8 cellular contexts compared by ENCODE assay signal in the genomic region with DNA sequence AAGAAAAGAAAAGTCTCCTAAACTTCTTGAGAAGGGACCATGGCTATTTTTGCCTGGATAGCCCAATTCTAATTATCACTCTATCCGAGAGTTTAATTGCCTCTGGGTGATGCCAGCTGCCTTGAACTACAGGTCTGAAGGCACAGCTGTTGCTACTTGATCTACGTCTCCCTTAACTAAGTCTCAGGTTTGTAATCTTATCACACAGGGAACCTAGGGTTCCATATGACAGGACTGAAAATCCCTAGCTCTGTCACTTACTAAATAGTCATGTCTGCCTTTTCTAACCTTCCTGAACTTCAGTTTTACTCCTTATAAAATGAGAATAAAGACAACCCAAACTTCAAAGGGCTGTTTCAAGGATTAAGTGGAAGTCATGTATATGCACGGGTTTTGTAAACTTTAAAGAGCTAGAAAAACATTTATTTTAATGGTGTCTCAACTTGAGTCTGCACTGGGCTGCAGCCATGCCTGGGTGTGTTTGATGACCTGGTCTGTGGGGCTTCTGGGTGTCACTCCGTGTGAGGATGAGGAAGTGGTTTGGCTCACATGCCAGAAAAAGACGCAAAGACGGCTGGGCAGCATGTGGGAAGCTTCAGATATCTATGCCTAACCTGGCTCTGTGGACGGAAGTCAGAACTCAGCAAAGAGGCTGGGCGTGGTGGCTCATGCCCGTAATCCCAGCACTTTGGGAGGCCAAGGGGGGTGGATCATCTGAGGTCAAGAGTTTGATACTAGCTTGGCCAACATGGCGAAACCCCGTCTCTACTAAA.
A peak's percentile ranks its signal among the peaks of the same experiment; 100 is the strongest.
DNase-seq lines count a peak whose midpoint lies in the region; ATAC-seq and TF ChIP-seq lines count a peak whose summit lies in the region.

No MANE protein-coding gene starts in this region.

- CTCF ChIA-PET in activated CD4-positive, alpha-beta T cell treated with anti-CD3 and anti-CD28 coated beads for 36 hours (lab: Charles Lee) = interaction anchor here (0.6 to 1.0 kb wide), 6 partner anchors 11 to 440 kb away, joined by 3 to 4 read pairs (median 3); no protein-coding TSS in a partner anchor

- H3K4me1 Mint-ChIP-seq in activated CD4-positive, alpha-beta T cell treated with anti-CD3 and anti-CD28 coated beads for 36 hours = peaks cover 25% of the 10 kb centered on the region

- no peaks in the 10 kb centered on the region for H3K36me3 Mint-ChIP-seq in activated CD4-positive, alpha-beta T cell treated with anti-CD3 and anti-CD28 coated beads for 36 hours (ENCODE audit: low read depth)

- H3K9ac ChIP-seq in OCI-LY1 (ENCODE audit: low read length) = no peak overlapping the region

- H3K27me3 ChIP-seq in OCI-LY1 (ENCODE audit: insufficient read depth, low read length) = no peaks in the 10 kb centered on the region

- H3K4me3 ChIP-seq in OCI-LY1 (ENCODE audit: low read depth, low read length, poor library complexity, severe bottlenecking) = no peak overlapping the region

- POLR2A ChIA-PET in activated CD4-positive, alpha-beta T cell treated with anti-CD3 and anti-CD28 coated beads for 36 hours (lab: Charles Lee) = interaction anchor here (0.7 kb wide), 1 partner anchor 11 kb away, joined by 3 read pairs; no protein-coding TSS in a partner anchor

- no peaks in the 10 kb centered on the region for H3K9me2 ChIP-seq in OCI-LY1 (ENCODE audit: low read depth, low read length)

- peak; percentile 54 for DNase-seq in activated CD4-positive, alpha-beta T cell treated with anti-CD3 and anti-CD28 coated beads for 36 hours
- DNase-seq in activated CD4-positive, alpha-beta T cell treated with anti-CD3 and anti-CD28 coated beads for 4 hours = no peak
- peak; percentile 49 to 68 for DNase-seq in erythroblast (lab: John Stamatoyannopoulos, UW)
- DNase-seq in stimulated activated CD8-positive, alpha-beta memory T cell treated with anti-CD3 and anti-CD28 coated beads, Interleukin-4, amount 100 ng/mL, for 48 hours = peak; percentile 39
- no peak for DNase-seq in germinal center (ENCODE audit: low spot score)
- DNase-seq in cortex of kidney (lab: John Stamatoyannopoulos, UW) = no peak

- peak overlapping the region; percentile 58 for H3K27ac Mint-ChIP-seq in activated CD4-positive, alpha-beta T cell treated with anti-CD3 and anti-CD28 coated beads for 36 hours

- H3K4me3 Mint-ChIP-seq in activated CD4-positive, alpha-beta T cell treated with anti-CD3 and anti-CD28 coated beads for 36 hours = peak overlapping the region; percentile 7

- no peaks in the 10 kb centered on the region for H3K9me3 ChIP-seq in OCI-LY1 (ENCODE audit: low read length)

- no peaks in the 10 kb centered on the region for H3K79me2 ChIP-seq in OCI-LY1 (ENCODE audit: insufficient read depth, low read length)

- H3F3A ChIP-seq in OCI-LY1 (ENCODE audit: insufficient read depth, low read length) = no peaks in the 10 kb centered on the region

- intact Hi-C loops in activated CD4-positive, alpha-beta T cell treated with anti-CD3 and anti-CD28 coated beads for 36 hours (cut with DNase I, micrococcal nuclease) = loop anchor here in 1 of 2 experiments (2.0 kb wide), 2 partner anchors 18 to 62 kb away; no protein-coding TSS in a partner anchor

- TF ChIP-seq CTCF in OCI-LY1 (IDR thresholded peaks at IDR 0.05; ENCODE audit: low read length) = no peak

- no peaks in the 10 kb centered on the region for H3K36me3 ChIP-seq in OCI-LY1 (ENCODE audit: insufficient read depth, low read length)

- peaks cover under 1% of the 10 kb centered on the region for H3K9me3 Mint-ChIP-seq in activated CD4-positive, alpha-beta T cell treated with anti-CD3 and anti-CD28 coated beads for 36 hours (ENCODE audit: low read depth)

- H2AFZ ChIP-seq in OCI-LY1 (ENCODE audit: low read length) = no peak overlapping the region

- ATAC-seq in activated CD4-positive, alpha-beta T cell treated with anti-CD3 and anti-CD28 coated beads for 36 hours = peak; percentile 64
- peak; percentile 79 for ATAC-seq in HG02938 (IDR thresholded peaks at IDR 0.05; ENCODE audit: unreplicated experiment)

- TF ChIP-seq POLR2A in erythroblast (IDR thresholded peaks at IDR 0.05; ENCODE audit: low read length) = no peak

- H4K20me1 ChIP-seq in OCI-LY1 (ENCODE audit: insufficient read depth, low read length) = no peaks in the 10 kb centered on the region

- H3K4me1 ChIP-seq in OCI-LY1 (ENCODE audit: insufficient read depth, low read length, severe bottlenecking) = peaks cover 19% of the 10 kb centered on the region

- peak overlapping the region; percentile 19; the same call in 1 of the 2 replicates for H3K4me2 ChIP-seq in OCI-LY1 (ENCODE audit: low read length)

- H3K27ac ChIP-seq in OCI-LY1 (ENCODE audit: low read depth, low read length, poor library complexity, severe bottlenecking) = no peak overlapping the region

- H3K27me3 Mint-ChIP-seq in activated CD4-positive, alpha-beta T cell treated with anti-CD3 and anti-CD28 coated beads for 36 hours = no peaks in the 10 kb centered on the region

Comparison
In these comparisons a context has a peak if more than half of its experiments do, and no peak if none do; other contexts are left out.
1. DNase-seq: peak in activated CD4-positive, alpha-beta T cell treated with anti-CD3 and anti-CD28 coated beads for 36 hours (single experiment), erythroblast (2 of 2) and stimulated activated CD8-positive, alpha-beta memory T cell treated with anti-CD3 and anti-CD28 coated beads, Interleukin-4, amount 100 ng/mL, for 48 hours (single experiment); none in activated CD4-positive, alpha-beta T cell treated with anti-CD3 and anti-CD28 coated beads for 4 hours (0 of 2), germinal center (single experiment) and cortex of kidney (single experiment).